Comparison of ENCODE assay signal across 13 cellular contexts in genomic region chr2:196076778-196077568, GRCh38. TPM values are rescaled to one million over a fixed set of nuclear protein-coding genes. Genes with fewer than 3 reads are reported as not detected.
A peak's percentile ranks its signal among the peaks of the same experiment; 100 is the strongest.
DNase-seq lines count a peak whose midpoint lies in the region; ATAC-seq and TF ChIP-seq lines count a peak whose summit lies in the region.
"Had no signal": no experiment of that assay in that cellular context is flagged by ENCODE, and none has a peak within 500 bp of the region (broad histone marks: within the 10 kb centered on the region; RNA-seq: fewer than 3 reads in every experiment).

No MANE protein-coding gene starts in this region.

- H3F3A ChIP-seq in MM.1S (ENCODE audit: insufficient read depth, low read length): peaks cover 7% of the 10 kb centered on the region; the same call in 1 of the 2 replicates

- H3K36me3 ChIP-seq in HEK293 (ENCODE audit: control insufficient read depth in 2 of 2, insufficient read depth in 1 of 2, low read length in 2 of 2) (no peaks in the 10 kb centered on the region), MM.1S (replicated peaks; ENCODE audit: insufficient read depth, low read length) (no peaks in the 10 kb centered on the region), heart right ventricle (no peaks in the 10 kb centered on the region), aorta (ENCODE audit: control insufficient read depth in 1 of 2, insufficient read depth in 2 of 2, low read length in 1 of 2) (no peaks in the 10 kb centered on the region)
- H3K36me3 ChIP-seq: BE2C, upper lobe of right lung had no signal

- H3K4me1 ChIP-seq in HEK293 (ENCODE audit: control insufficient read depth, insufficient read depth, low read length) (no peaks in the 10 kb centered on the region), MM.1S (ENCODE audit: low read length) (peaks cover 32% of the 10 kb centered on the region), heart right ventricle (peaks cover 0 to 31% (median 16%) of the 10 kb centered on the region in 9 donors), aorta (ENCODE audit: control insufficient read depth in 1 of 2, insufficient read depth in 2 of 2, low read length in 2 of 2) (no peaks in the 10 kb centered on the region)
- H3K4me1 ChIP-seq: BE2C had no signal

- H3K27ac ChIP-seq in HEK293 (ENCODE audit: extremely low read depth, low read depth, low read length) (no peak overlapping the region), MM.1S (ENCODE audit: low read length) (peak overlapping the region; percentile 34; the same call in 1 of the 2 replicates), heart right ventricle (no peak overlapping the region), aorta (ENCODE audit: low read depth in 1 of 2, low read length in 2 of 2) (no peak overlapping the region)
- H3K27ac ChIP-seq: PC-9, upper lobe of right lung had no signal

- no peaks in the 10 kb centered on the region for H4K20me1 ChIP-seq in MM.1S (ENCODE audit: insufficient read depth, low read length)

- H3K4me2 ChIP-seq in MM.1S (ENCODE audit: low read depth, low read length): peak overlapping the region; percentile 27; the same call in 1 of the 2 replicates
- H3K4me2 ChIP-seq: PC-9 had no signal

- H3K4me3 ChIP-seq in HEK293 (ENCODE audit: low read depth, low read length) (no peak overlapping the region), MM.1S (ENCODE audit: low read length) (no peak overlapping the region), heart right ventricle (no peak overlapping the region), aorta (ENCODE audit: low read length in 2 of 2) (no peak overlapping the region)
- H3K4me3 ChIP-seq: PC-9, upper lobe of right lung had no signal

- intact Hi-C loops in sciatic nerve (cut with DNase I) (no loop called here), heart right ventricle (cut with DNase I) (loop anchor here in 8 of 10 donors (5.0 to 10.0 kb wide), 12 partner anchors 78 to 688 kb away; partner anchors contain the start of genes CCDC150 (in 1 of the 8) and STK17B (in 1 of the 8)), aorta (cut with DNase I) (loop anchor here in 1 of 2 donors (5.0 to 10.0 kb wide), 3 partner anchors 260 to 678 kb away; no protein-coding TSS in a partner anchor)

- POLR2A ChIA-PET in HEK293 (lab: Yijun Ruan, JAX): no interaction called here

- no peaks in the 10 kb centered on the region for H3K9me2 ChIP-seq in MM.1S (replicated peaks; ENCODE audit: insufficient read depth, low read length)

- CTCF ChIA-PET in HEK293 (lab: Yijun Ruan, JAX): interaction anchor here (1.1 to 3.9 kb wide), 11 partner anchors 9 to 936 kb away, joined by 3 to 35 read pairs (median 5); partner anchors contain the start of gene DNAH7

- DNase-seq in MM.1S (no peak), sciatic nerve (ENCODE audit: low spot score) (no peak), NCI-H1105 treated with DMSO at 0.1 percent for 48 hours (lab: John Stamatoyannopoulos, UW) (no peak), SIG-M5 treated with dmso at 0.1 percent for 504 hours (lab: John Stamatoyannopoulos, UW; ENCODE audit: unreplicated experiment) (no peak), heart right ventricle (no peak), aorta (no peak)
- DNase-seq: BE2C, DMS153, kidney glomerular epithelial cell, PC-9, upper lobe of right lung had no signal

- no peak overlapping the region for H2AFZ ChIP-seq in MM.1S (ENCODE audit: low read length)
- H2AFZ ChIP-seq: PC-9 had no signal

- peak; percentile 51 for ATAC-seq in GM18861 (IDR thresholded peaks at IDR 0.05; ENCODE audit: unreplicated experiment)
- peak; percentile 38 for ATAC-seq in sciatic nerve
- ATAC-seq in heart right ventricle: no peak
- ATAC-seq in aorta (ENCODE audit: low FRiP score): no peak
- ATAC-seq: upper lobe of right lung had no signal

- H3K9ac ChIP-seq in MM.1S (ENCODE audit: low read length): no peak overlapping the region

- TF ChIP-seq CTCF in HEK293 (tag by site-specific recombination; IDR thresholded peaks at IDR 0.05) (no peak), MM.1S (IDR thresholded peaks at IDR 0.05; ENCODE audit: low read length) (no peak), heart right ventricle (IDR thresholded peaks at IDR 0.05) (no peak)

- 76 to 85% methylated on average over 5 of the region's 5 CpGs for WGBS in heart right ventricle, 2 donors
- WGBS in aorta, 2 donors: 58 to 59% methylated on average over 5 of the region's 5 CpGs

- H3K9me3 ChIP-seq in HEK293 (ENCODE audit: control insufficient read depth, insufficient read depth, low read depth, low read length) (no peaks in the 10 kb centered on the region), MM.1S (replicated peaks; ENCODE audit: insufficient read depth, low read length) (no peaks in the 10 kb centered on the region), heart right ventricle (no peaks in the 10 kb centered on the region), aorta (ENCODE audit: control insufficient read depth, low read length) (no peaks in the 10 kb centered on the region)
- H3K9me3 ChIP-seq: BE2C, upper lobe of right lung had no signal

- H3K79me2 ChIP-seq in MM.1S (ENCODE audit: low read length): no peaks in the 10 kb centered on the region

- no peaks in the 10 kb centered on the region for H3K27me3 ChIP-seq in MM.1S (replicated peaks; ENCODE audit: insufficient read depth, low read length)
- no peaks in the 10 kb centered on the region for H3K27me3 ChIP-seq in heart right ventricle
- no peaks in the 10 kb centered on the region for H3K27me3 ChIP-seq in aorta (ENCODE audit: control insufficient read depth in 1 of 2, insufficient read depth in 2 of 2, low read length in 1 of 2)
- H3K27me3 ChIP-seq: BE2C, upper lobe of right lung had no signal

TF ChIP-seq in HEK293, 187 proteins besides CTCF, POLR2A, EP300 and RAD21:
- no peak for TF ChIP-seq SP2 (tag by site-specific recombination; IDR thresholded peaks at IDR 0.05)
- TF ChIP-seq ZNF701 (tag by site-specific recombination; IDR thresholded peaks at IDR 0.05): no peak
- no peak for TF ChIP-seq ZNF341 (tag by site-specific recombination; IDR thresholded peaks at IDR 0.05; ENCODE audit: low read depth)
- TF ChIP-seq ATF2 (tag by site-specific recombination; IDR thresholded peaks at IDR 0.05; ENCODE audit: low read depth): 0 out of 2 replicates have a peak, but pooled peaks have one; percentile 20
- TF ChIP-seq GLIS2 (tag by site-specific recombination; IDR thresholded peaks at IDR 0.05): no peak
- TF ChIP-seq ZBTB6 (tag by site-specific recombination; IDR thresholded peaks at IDR 0.05): no peak
- no peak for TF ChIP-seq ZNF24 (tag by site-specific recombination; IDR thresholded peaks at IDR 0.05)
- no peak for TF ChIP-seq ZBTB1 (tag by site-specific recombination; IDR thresholded peaks at IDR 0.05)

RNA-seq across cellular contexts. Expression of gene DNAH7, which starts 8.3 kb away (rescaled TPM):
- total RNA-seq in sciatic nerve (2.5 TPM), heart right ventricle (under 1 TPM in 9 of 10 donors, not detected in 1; 0.10 to 0.74 (median 0.22) TPM), aorta (1 to 10 TPM in 1 of 2 donors, under 1 TPM in 1; 0.71 to 1.8 TPM)
- polyA plus RNA-seq in heart right ventricle (under 1 TPM in 1 of 2 donors, not detected in 1; 0.25 TPM), aorta (1 to 10 TPM; 1.1 to 2.7 TPM)

Comparison
In these comparisons a context has a peak if more than half of its experiments do, and no peak if none do; other contexts are left out.
1. ATAC-seq: peak in GM18861 (single experiment) and sciatic nerve (single experiment); none in heart right ventricle (0 of 8) and aorta (single experiment).